ENCODE assay signal across 31 cellular contexts in the genomic region with DNA sequence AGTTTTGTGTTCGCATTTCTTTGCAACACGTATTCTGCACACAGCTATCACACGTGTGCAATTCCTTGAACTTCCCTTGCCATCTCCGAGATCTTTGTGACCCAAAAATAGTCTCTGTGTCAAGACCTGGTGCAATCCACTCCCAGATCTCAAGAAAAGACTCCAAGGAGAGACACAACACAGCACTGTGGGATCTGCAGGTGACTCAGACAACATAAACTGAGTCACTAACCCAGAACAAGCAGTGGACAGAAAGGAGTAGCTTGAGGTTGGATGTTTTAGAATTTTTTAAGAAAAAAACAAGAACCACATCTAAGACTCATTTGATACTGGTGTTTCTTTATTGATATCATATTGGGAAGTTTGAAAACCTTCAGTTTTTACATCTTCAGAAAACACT.
"Had no signal": no experiment of that assay in that cellular context is flagged by ENCODE, and none has a peak within 500 bp of the region (broad histone marks: within the 10 kb centered on the region; RNA-seq: fewer than 3 reads in every experiment).

No MANE protein-coding gene starts in this region.

- H3K36me3 ChIP-seq: ascending aorta, gastrocnemius medialis, neural progenitor cell, right atrium auricular region, stomach, thyroid gland, upper lobe of right lung had no signal

- H3K27me3 Mint-ChIP-seq: activated naive CD4-positive, alpha-beta T cell treated with anti-CD3 and anti-CD28 coated beads, Interleukin-2, amount 10 ng/mL, durations not matched to agents 7 days and 5 days; activated naive CD8-positive, alpha-beta T cell treated with anti-CD3 and anti-CD28 coated beads, Interleukin-2, amount 10 ng/mL, durations not matched to agents 7 days and 5 days had no signal

- H3K9ac ChIP-seq: neural progenitor cell, parathyroid adenoma had no signal

- H3K36me3 Mint-ChIP-seq: activated naive CD4-positive, alpha-beta T cell treated with anti-CD3 and anti-CD28 coated beads, Interleukin-2, amount 10 ng/mL, durations not matched to agents 7 days and 5 days; activated naive CD8-positive, alpha-beta T cell treated with anti-CD3 and anti-CD28 coated beads, Interleukin-2, amount 10 ng/mL, durations not matched to agents 7 days and 5 days; memory B cell; naive thymus-derived CD8-positive, alpha-beta T cell; neural progenitor cell; stimulated activated naive B cell treated with anti-CD40 and anti-IgM and Interleukin-4, amounts not matched to agents 10 μg/mL and 1 μg/mL and 100 μg/mL, for 72 hours had no signal

- DNase-seq: activated CD4-positive, alpha-beta T cell treated with anti-CD3 and anti-CD28 coated beads for 4 hours; activated CD4-positive, alpha-beta T cell treated with anti-CD3 and anti-CD28 coated beads, Interleukin-2, amount 50 U/mL, for 4 hours; activated gamma-delta T cell; activated naive CD4-positive, alpha-beta T cell treated with anti-CD3 and anti-CD28 coated beads, Interleukin-2, amount 10 ng/mL, durations not matched to agents 7 days and 5 days; activated naive CD8-positive, alpha-beta T cell treated with anti-CD3 and anti-CD28 coated beads, Interleukin-2, amount 10 ng/mL, durations not matched to agents 7 days and 5 days; dermis blood vessel endothelial cell; effector CD4-positive, alpha-beta T cell; gastrocnemius medialis; glutamatergic neuron; islet precursor cell; midbrain; naive thymus-derived CD8-positive, alpha-beta T cell; occipital lobe; psoas muscle; stimulated activated CD4-positive, alpha-beta T cell treated with anti-CD3 and anti-CD28 coated beads, Interleukin-15, amount 100 ng/mL, for 24 hours; stimulated activated CD4-positive, alpha-beta T cell treated with anti-CD3 and anti-CD28 coated beads, Interleukin-2, amount 100 ng/mL, for 24 hours; stimulated activated naive B cell treated with anti-CD40 and anti-IgM and Interleukin-4, amounts not matched to agents 10 μg/mL and 1 μg/mL and 100 μg/mL, for 72 hours; stomach; T-helper 9 cell; thyroid gland; upper lobe of right lung had no signal

- H3K27ac Mint-ChIP-seq: activated naive CD4-positive, alpha-beta T cell treated with anti-CD3 and anti-CD28 coated beads, Interleukin-2, amount 10 ng/mL, durations not matched to agents 7 days and 5 days; activated naive CD8-positive, alpha-beta T cell treated with anti-CD3 and anti-CD28 coated beads, Interleukin-2, amount 10 ng/mL, durations not matched to agents 7 days and 5 days; memory B cell; naive thymus-derived CD8-positive, alpha-beta T cell; neural progenitor cell; stimulated activated naive B cell treated with anti-CD40 and anti-IgM and Interleukin-4, amounts not matched to agents 10 μg/mL and 1 μg/mL and 100 μg/mL, for 72 hours; T-helper 1 cell treated with Interleukin-12 subunit alpha and Interleukin-12 subunit beta and Interleukin-4 antibody, amounts not matched to agents 30 μg/mL and 1 μg/mL, for 36 hours had no signal

- H3K4me2 ChIP-seq: neural progenitor cell had no signal

- H3K4me1 Mint-ChIP-seq: activated naive CD4-positive, alpha-beta T cell treated with anti-CD3 and anti-CD28 coated beads, Interleukin-2, amount 10 ng/mL, durations not matched to agents 7 days and 5 days; activated naive CD8-positive, alpha-beta T cell treated with anti-CD3 and anti-CD28 coated beads, Interleukin-2, amount 10 ng/mL, durations not matched to agents 7 days and 5 days; central memory CD8-positive, alpha-beta T cell; memory B cell; naive thymus-derived CD8-positive, alpha-beta T cell; neural progenitor cell; stimulated activated naive B cell treated with anti-CD40 and anti-IgM and Interleukin-4, amounts not matched to agents 10 μg/mL and 1 μg/mL and 100 μg/mL, for 72 hours had no signal

- H3K27ac ChIP-seq: ascending aorta, epithelial cell of prostate, gastrocnemius medialis, neural progenitor cell, parathyroid adenoma, psoas muscle, right atrium auricular region, stomach, thyroid gland, upper lobe of right lung, VCaP had no signal

- H2AFZ ChIP-seq: neural progenitor cell, parathyroid adenoma had no signal

- H3K4me3 Mint-ChIP-seq: activated naive CD4-positive, alpha-beta T cell treated with anti-CD3 and anti-CD28 coated beads, Interleukin-2, amount 10 ng/mL, durations not matched to agents 7 days and 5 days; activated naive CD8-positive, alpha-beta T cell treated with anti-CD3 and anti-CD28 coated beads, Interleukin-2, amount 10 ng/mL, durations not matched to agents 7 days and 5 days; central memory CD8-positive, alpha-beta T cell; memory B cell; naive thymus-derived CD8-positive, alpha-beta T cell; neural progenitor cell; stimulated activated naive B cell treated with anti-CD40 and anti-IgM and Interleukin-4, amounts not matched to agents 10 μg/mL and 1 μg/mL and 100 μg/mL, for 72 hours; T-helper 1 cell treated with Interleukin-12 subunit alpha and Interleukin-12 subunit beta and Interleukin-4 antibody, amounts not matched to agents 30 μg/mL and 1 μg/mL, for 36 hours had no signal

- H3K9me3 ChIP-seq: ascending aorta, gastrocnemius medialis, psoas muscle, right atrium auricular region, stomach, thyroid gland, upper lobe of right lung had no signal

- FAIRE-seq: TTC549 had no signal

- ATAC-seq: gastrocnemius medialis; naive thymus-derived CD8-positive, alpha-beta T cell; psoas muscle; stimulated activated naive B cell treated with anti-CD40 and anti-IgM and Interleukin-4, amounts not matched to agents 10 μg/mL and 1 μg/mL and 100 μg/mL, for 72 hours; upper lobe of right lung had no signal

- H3K4me1 ChIP-seq: ascending aorta, gastrocnemius medialis, neural progenitor cell, parathyroid adenoma, psoas muscle, right atrium auricular region, stomach, thyroid gland, upper lobe of right lung had no signal

- H3K9me3 Mint-ChIP-seq: activated naive CD4-positive, alpha-beta T cell treated with anti-CD3 and anti-CD28 coated beads, Interleukin-2, amount 10 ng/mL, durations not matched to agents 7 days and 5 days; activated naive CD8-positive, alpha-beta T cell treated with anti-CD3 and anti-CD28 coated beads, Interleukin-2, amount 10 ng/mL, durations not matched to agents 7 days and 5 days; central memory CD8-positive, alpha-beta T cell; neural progenitor cell; stimulated activated naive B cell treated with anti-CD40 and anti-IgM and Interleukin-4, amounts not matched to agents 10 μg/mL and 1 μg/mL and 100 μg/mL, for 72 hours; T-helper 1 cell treated with Interleukin-12 subunit alpha and Interleukin-12 subunit beta and Interleukin-4 antibody, amounts not matched to agents 30 μg/mL and 1 μg/mL, for 36 hours had no signal

- H3K4me3 ChIP-seq: ascending aorta, gastrocnemius medialis, neural progenitor cell, psoas muscle, right atrium auricular region, stomach, thyroid gland, upper lobe of right lung had no signal

- H3K79me2 ChIP-seq: parathyroid adenoma had no signal

- H3K27me3 ChIP-seq: ascending aorta, gastrocnemius medialis, neural progenitor cell, right atrium auricular region, stomach, thyroid gland, upper lobe of right lung had no signal
